Comparison of ENCODE assay signal across 10 cellular contexts in the genomic region with DNA sequence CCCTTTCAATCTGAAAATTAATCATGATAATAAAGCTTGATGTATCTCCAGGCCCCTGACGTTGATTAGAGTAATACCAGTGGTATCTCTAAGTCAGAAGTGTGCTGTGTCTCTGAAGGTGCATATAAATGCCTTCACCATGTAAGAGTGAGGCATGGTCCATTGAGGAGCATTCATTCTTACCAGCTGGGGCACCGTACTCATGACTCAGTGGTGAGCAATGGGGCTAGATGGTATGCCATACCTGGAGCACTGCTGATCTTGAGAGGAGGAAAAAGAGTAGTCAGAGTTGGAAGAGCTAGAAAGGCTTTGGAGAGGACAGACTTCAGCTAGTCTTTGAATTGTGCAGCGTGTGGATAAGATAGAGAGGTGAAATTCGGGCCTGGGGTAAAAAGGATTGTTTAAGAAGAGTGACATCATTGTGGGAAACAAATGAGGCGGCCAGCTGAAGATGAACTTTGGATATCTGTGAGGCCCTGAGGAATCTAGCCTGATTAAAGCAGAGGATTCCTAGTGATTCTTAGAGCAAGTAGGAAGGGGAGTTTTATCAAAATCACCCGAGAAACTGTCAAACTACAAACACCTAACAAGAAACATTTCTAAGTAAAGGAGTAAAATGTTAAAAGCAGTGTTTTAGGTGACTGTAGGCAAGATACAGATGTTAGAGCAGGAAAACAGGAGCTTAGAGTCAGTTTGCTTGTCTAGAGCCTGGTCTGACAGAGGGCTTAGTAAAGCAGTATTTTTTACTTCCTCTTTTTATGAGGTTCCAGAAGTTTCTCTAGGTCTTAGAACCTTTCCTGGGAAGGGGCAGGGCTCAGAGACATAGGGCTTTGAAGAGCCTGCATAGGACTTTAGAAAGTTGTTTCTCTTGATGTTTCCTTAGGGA. TPM values are rescaled to one million over a fixed set of nuclear protein-coding genes. Genes with fewer than 3 reads are reported as not detected.
DNase-seq lines count a peak whose midpoint lies in the region; ATAC-seq and TF ChIP-seq lines count a peak whose summit lies in the region.
"Had no signal": no experiment of that assay in that cellular context is flagged by ENCODE, and none has a peak within 500 bp of the region (broad histone marks: within the 10 kb centered on the region; RNA-seq: fewer than 3 reads in every experiment).

No MANE protein-coding gene starts in this region.

- peak; percentile 55 for DNase-seq in activated CD4-positive, alpha-beta memory T cell treated with anti-CD3 and anti-CD28 coated beads for 36 hours
- no peak for DNase-seq in activated CD4-positive, alpha-beta memory T cell treated with anti-CD3 and anti-CD28 coated beads, Interleukin-2, amount 10 ng/mL, durations not matched to agents 7 days and 5 days
- DNase-seq in NB4 (ENCODE audit: low read depth), result peak; percentile 38
- DNase-seq in stimulated activated naive CD8-positive, alpha-beta T cell treated with anti-CD3 and anti-CD28 coated beads, Interleukin-15, Interleukin-2, amounts not matched to agents 100 U/mL and 50 U/mL, for 24 hours, result no peak
- DNase-seq in SIG-M5 (lab: John Stamatoyannopoulos, UW), result no peak
- DNase-seq in NK-92 treated with Interleukin-12 subunit alpha and Interleukin-12 subunit beta, amount 100 ng/mL, for 24 hours (lab: John Stamatoyannopoulos, UW), result no peak
- no peak for DNase-seq in activated CD4-positive, CD25-positive, alpha-beta regulatory T cell treated with anti-CD3 and anti-CD28 coated beads, Interleukin-2, amount 50 U/mL, for 72 hours
- DNase-seq: C1 segment of cervical spinal cord had no signal

- TF ChIP-seq CTCF in NB4 (IDR thresholded peaks at IDR 0.05; ENCODE audit: low read depth, low read length), result no peak

- no peak overlapping the region for H3K4me3 Mint-ChIP-seq in activated CD4-positive, alpha-beta memory T cell treated with anti-CD3 and anti-CD28 coated beads for 36 hours
- H3K4me3 Mint-ChIP-seq in activated CD4-positive, alpha-beta memory T cell treated with anti-CD3 and anti-CD28 coated beads, Interleukin-2, amount 10 ng/mL, durations not matched to agents 7 days and 5 days, result no peak overlapping the region
- H3K4me3 Mint-ChIP-seq: central memory CD8-positive, alpha-beta T cell had no signal

- intact Hi-C loops in activated CD4-positive, alpha-beta memory T cell treated with anti-CD3 and anti-CD28 coated beads for 36 hours (cut with micrococcal nuclease), result no loop called here

- H3K27me3 Mint-ChIP-seq in activated CD4-positive, alpha-beta memory T cell treated with anti-CD3 and anti-CD28 coated beads for 36 hours, result no peaks in the 10 kb centered on the region
- no peaks in the 10 kb centered on the region for H3K27me3 Mint-ChIP-seq in activated CD4-positive, alpha-beta memory T cell treated with anti-CD3 and anti-CD28 coated beads, Interleukin-2, amount 10 ng/mL, durations not matched to agents 7 days and 5 days
- H3K27me3 Mint-ChIP-seq: central memory CD8-positive, alpha-beta T cell had no signal

- H3K36me3 Mint-ChIP-seq in activated CD4-positive, alpha-beta memory T cell treated with anti-CD3 and anti-CD28 coated beads for 36 hours, result no peaks in the 10 kb centered on the region
- H3K36me3 Mint-ChIP-seq in activated CD4-positive, alpha-beta memory T cell treated with anti-CD3 and anti-CD28 coated beads, Interleukin-2, amount 10 ng/mL, durations not matched to agents 7 days and 5 days (ENCODE audit: low read depth), result peaks cover 7% of the 10 kb centered on the region

- TF ChIP-seq POLR2A in NB4 (IDR thresholded peaks at IDR 0.05; ENCODE audit: extremely low read depth, insufficient read length), result no peak

- no peak overlapping the region for H3K4me3 ChIP-seq in NB4 (ENCODE audit: low read depth, low read length)

- H3K4me1 Mint-ChIP-seq in activated CD4-positive, alpha-beta memory T cell treated with anti-CD3 and anti-CD28 coated beads for 36 hours (ENCODE audit: low read depth), result peaks cover 73% of the 10 kb centered on the region
- H3K4me1 Mint-ChIP-seq in activated CD4-positive, alpha-beta memory T cell treated with anti-CD3 and anti-CD28 coated beads, Interleukin-2, amount 10 ng/mL, durations not matched to agents 7 days and 5 days, result peaks cover 60% of the 10 kb centered on the region

- H3K27ac Mint-ChIP-seq in activated CD4-positive, alpha-beta memory T cell treated with anti-CD3 and anti-CD28 coated beads for 36 hours, result no peak overlapping the region
- no peak overlapping the region for H3K27ac Mint-ChIP-seq in activated CD4-positive, alpha-beta memory T cell treated with anti-CD3 and anti-CD28 coated beads, Interleukin-2, amount 10 ng/mL, durations not matched to agents 7 days and 5 days

- no peaks in the 10 kb centered on the region for H3K9me3 Mint-ChIP-seq in activated CD4-positive, alpha-beta memory T cell treated with anti-CD3 and anti-CD28 coated beads for 36 hours
- H3K9me3 Mint-ChIP-seq in activated CD4-positive, alpha-beta memory T cell treated with anti-CD3 and anti-CD28 coated beads, Interleukin-2, amount 10 ng/mL, durations not matched to agents 7 days and 5 days, result no peaks in the 10 kb centered on the region
- H3K9me3 Mint-ChIP-seq: central memory CD8-positive, alpha-beta T cell had no signal

- ATAC-seq in esophagus mucosa, result peak; percentile 88
- peak; percentile 82 for ATAC-seq in stimulated activated naive CD8-positive, alpha-beta T cell treated with anti-CD3 and anti-CD28 coated beads, Interleukin-15, Interleukin-2, amounts not matched to agents 100 U/mL and 50 U/mL, for 24 hours

- POLR2A ChIA-PET in activated CD4-positive, alpha-beta memory T cell treated with anti-CD3 and anti-CD28 coated beads for 36 hours (lab: Charles Lee), result interaction anchor here (1.0 to 1.5 kb wide), 2 partner anchors 14 to 18 kb away, joined by 4 read pairs; a partner anchor contains a TSS
- POLR2A ChIA-PET in activated CD4-positive, alpha-beta memory T cell treated with anti-CD3 and anti-CD28 coated beads, Interleukin-2, amount 10 ng/mL, durations not matched to agents 7 days and 5 days (lab: Charles Lee), result interaction anchor here (0.6 to 1.1 kb wide), 4 partner anchors 11 to 857 kb away, joined by 3 to 4 read pairs (median 3); no protein-coding TSS in a partner anchor

- CTCF ChIA-PET in activated CD4-positive, alpha-beta memory T cell treated with anti-CD3 and anti-CD28 coated beads for 36 hours (lab: Charles Lee), result interaction anchor here (0.7 to 1.5 kb wide), 3 partner anchors 46 to 67 kb away, joined by 3 to 5 read pairs (median 5); no protein-coding TSS in a partner anchor
- CTCF ChIA-PET in activated CD4-positive, alpha-beta memory T cell treated with anti-CD3 and anti-CD28 coated beads, Interleukin-2, amount 10 ng/mL, durations not matched to agents 7 days and 5 days (lab: Charles Lee), result interaction anchor here (0.8 kb wide), 1 partner anchor 63 kb away, joined by 3 read pairs; no protein-coding TSS in a partner anchor

RNA-seq across cellular contexts. Expression of a gene that starts 13.6 kb away (rescaled TPM):
- 10 to 100 TPM; 56.9 to 61.6 TPM for total RNA-seq in activated CD4-positive, alpha-beta memory T cell treated with anti-CD3 and anti-CD28 coated beads for 36 hours
- 10 to 100 TPM; 77.5 to 79.6 TPM for total RNA-seq in activated CD4-positive, alpha-beta memory T cell treated with anti-CD3 and anti-CD28 coated beads, Interleukin-2, amount 10 ng/mL, durations not matched to agents 7 days and 5 days
- total RNA-seq in esophagus mucosa, result 83.5 TPM

Comparison
In these comparisons a context has a peak if more than half of its experiments do, and no peak if none do; other contexts are left out.
1. DNase-seq: peak in activated CD4-positive, alpha-beta memory T cell treated with anti-CD3 and anti-CD28 coated beads for 36 hours (single experiment) and NB4 (single experiment); none in activated CD4-positive, alpha-beta memory T cell treated with anti-CD3 and anti-CD28 coated beads, Interleukin-2, amount 10 ng/mL, durations not matched to agents 7 days and 5 days (single experiment), stimulated activated naive CD8-positive, alpha-beta T cell treated with anti-CD3 and anti-CD28 coated beads, Interleukin-15, Interleukin-2, amounts not matched to agents 100 U/mL and 50 U/mL, for 24 hours (single experiment), SIG-M5 (single experiment), NK-92 treated with Interleukin-12 subunit alpha and Interleukin-12 subunit beta, amount 100 ng/mL, for 24 hours (single experiment) and activated CD4-positive, CD25-positive, alpha-beta regulatory T cell treated with anti-CD3 and anti-CD28 coated beads, Interleukin-2, amount 50 U/mL, for 72 hours (single experiment).